8 cellular contexts compared by ENCODE assay signal in genomic region chr14:68790656-68791077, GRCh38. TPM values are rescaled to one million over a fixed set of nuclear protein-coding genes. Genes with fewer than 3 reads are reported as not detected.
DNase-seq lines count a peak whose midpoint lies in the region; ATAC-seq and TF ChIP-seq lines count a peak whose summit lies in the region.

No MANE protein-coding gene starts in this region.

- H3K4me3 Mint-ChIP-seq in activated naive CD8-positive, alpha-beta T cell treated with anti-CD3 and anti-CD28 coated beads, Interleukin-2, amount 10 ng/mL, durations not matched to agents 7 days and 5 days = peak overlapping the region; percentile 89

- no peaks in the 10 kb centered on the region for H3K27me3 Mint-ChIP-seq in activated naive CD8-positive, alpha-beta T cell treated with anti-CD3 and anti-CD28 coated beads, Interleukin-2, amount 10 ng/mL, durations not matched to agents 7 days and 5 days

- DNase-seq in BJ (ENCODE audit: low read depth) (no peak), OCI-M1 (lab: John Stamatoyannopoulos, UW) (peak; percentile 11), islet precursor cell (peak; percentile 47), NCI-H2196 (lab: John Stamatoyannopoulos, UW; ENCODE audit: unreplicated experiment) (no peak), omental fat pad (ENCODE audit: low spot score) (no peak)
- DNase-seq in activated naive CD8-positive, alpha-beta T cell treated with anti-CD3 and anti-CD28 coated beads, Interleukin-2, amount 10 ng/mL, durations not matched to agents 7 days and 5 days = peak; percentile 53
- peak; percentile 78 for DNase-seq in stimulated activated CD4-positive, alpha-beta T cell treated with anti-CD3 and anti-CD28 coated beads, Interleukin-4, amount 100 ng/mL, for 1 hour

- H3K4me3 ChIP-seq in BJ (ENCODE audit: low read depth, low read length) = peak overlapping the region; percentile 93

- CTCF ChIA-PET in BJ (lab: Yijun Ruan, JAX) = interaction anchor here (0.6 to 1.5 kb wide), 7 partner anchors 102 to 846 kb away, joined by 3 to 5 read pairs (median 3); no protein-coding TSS in a partner anchor

- H3K36me3 ChIP-seq in BJ (ENCODE audit: control insufficient read depth, insufficient read depth, low read length) = peaks cover 24% of the 10 kb centered on the region

- peak overlapping the region; percentile 100 for H3K27ac Mint-ChIP-seq in activated naive CD8-positive, alpha-beta T cell treated with anti-CD3 and anti-CD28 coated beads, Interleukin-2, amount 10 ng/mL, durations not matched to agents 7 days and 5 days

- H3K4me1 Mint-ChIP-seq in activated naive CD8-positive, alpha-beta T cell treated with anti-CD3 and anti-CD28 coated beads, Interleukin-2, amount 10 ng/mL, durations not matched to agents 7 days and 5 days = peaks cover 55% of the 10 kb centered on the region

- TF ChIP-seq CTCF in BJ (IDR thresholded peaks at IDR 0.05; ENCODE audit: insufficient read depth, low read depth, low read length) (no peak), omental fat pad (IDR thresholded peaks at IDR 0.05) (no peak)

- H3K9me3 Mint-ChIP-seq in activated naive CD8-positive, alpha-beta T cell treated with anti-CD3 and anti-CD28 coated beads, Interleukin-2, amount 10 ng/mL, durations not matched to agents 7 days and 5 days = no peaks in the 10 kb centered on the region

- no peaks in the 10 kb centered on the region for H3K27me3 ChIP-seq in BJ (ENCODE audit: control insufficient read depth, insufficient read depth, low read length)

- ATAC-seq in activated naive CD8-positive, alpha-beta T cell treated with anti-CD3 and anti-CD28 coated beads, Interleukin-2, amount 10 ng/mL, durations not matched to agents 7 days and 5 days (ENCODE audit: low read depth) = peak; percentile 1
- ATAC-seq in GM21529 (IDR thresholded peaks at IDR 0.05; ENCODE audit: unreplicated experiment) (no peak), omental fat pad (ENCODE audit: low FRiP score) (no peak)

- H3K36me3 Mint-ChIP-seq in activated naive CD8-positive, alpha-beta T cell treated with anti-CD3 and anti-CD28 coated beads, Interleukin-2, amount 10 ng/mL, durations not matched to agents 7 days and 5 days = peaks cover 29% of the 10 kb centered on the region

- POLR2A ChIA-PET in BJ (lab: Charles Lee) = interaction anchor here (0.6 to 1.5 kb wide), 4 partner anchors 203 to 850 kb away, joined by 3 to 4 read pairs (median 4); no protein-coding TSS in a partner anchor
- POLR2A ChIA-PET in activated naive CD8-positive, alpha-beta T cell treated with anti-CD3 and anti-CD28 coated beads, Interleukin-2, amount 10 ng/mL, durations not matched to agents 7 days and 5 days (lab: Charles Lee) = interaction anchor here (0.6 to 8.3 kb wide), 13 partner anchors 8 to 507 kb away, joined by 3 to 295 read pairs (median 6); no protein-coding TSS in a partner anchor

RNA-seq across cellular contexts. Expression of gene ZFP36L1, which starts 2.2 kb away (rescaled TPM):
- polyA plus RNA-seq in BJ (2011; rRNA removed) = 49.2 and 52.7 TPM in 2 replicates
- polyA minus RNA-seq in BJ (2011; rRNA and poly(A)+ RNA removed) = 40.0 and 55.9 TPM in 2 replicates
- 100 to 1,000 TPM; 114 to 130 TPM for total RNA-seq in activated naive CD8-positive, alpha-beta T cell treated with anti-CD3 and anti-CD28 coated beads, Interleukin-2, amount 10 ng/mL, durations not matched to agents 7 days and 5 days
- total RNA-seq in omental fat pad = 100 to 1,000 TPM; 363 to 395 (median 384) TPM

Comparison
In these comparisons a context has a peak if more than half of its experiments do, and no peak if none do; other contexts are left out.
1. DNase-seq: peak in OCI-M1 (single experiment), activated naive CD8-positive, alpha-beta T cell treated with anti-CD3 and anti-CD28 coated beads, Interleukin-2, amount 10 ng/mL, durations not matched to agents 7 days and 5 days (single experiment), islet precursor cell (single experiment) and stimulated activated CD4-positive, alpha-beta T cell treated with anti-CD3 and anti-CD28 coated beads, Interleukin-4, amount 100 ng/mL, for 1 hour (single experiment); none in BJ (single experiment), NCI-H2196 (single experiment) and omental fat pad (single experiment).